Comparison of ENCODE assay signal across 8 cellular contexts in genomic region chr14:96090441-96091148, GRCh38. TPM values are rescaled to one million over a fixed set of nuclear protein-coding genes. Genes with fewer than 3 reads are reported as not detected.
DNase-seq lines count a peak whose midpoint lies in the region; ATAC-seq and TF ChIP-seq lines count a peak whose summit lies in the region.

No MANE protein-coding gene starts in this region.

- no peak overlapping the region for H3K4me3 Mint-ChIP-seq in CD14-positive monocyte

- no peak overlapping the region for H3K27ac Mint-ChIP-seq in CD14-positive monocyte

- ATAC-seq in GM19467 (IDR thresholded peaks at IDR 0.05; ENCODE audit: unreplicated experiment) (no peak), GM18511 (IDR thresholded peaks at IDR 0.05; ENCODE audit: unreplicated experiment) (no peak)

- TF ChIP-seq CTCF in CD14-positive monocyte (IDR thresholded peaks at IDR 0.05), result no peak

- in situ Hi-C loops in SK-MEL-5 (cut with HindIII; ENCODE audit: low pct_unique_long_range_greater_than_20kb, low sequenced_read_pairs), result no loop called here

- no peaks in the 10 kb centered on the region for H3K4me1 Mint-ChIP-seq in CD14-positive monocyte

- DNase-seq in NCI-H2081 (lab: John Stamatoyannopoulos, UW) (peak; percentile 55 to 75), NCI-H2081 treated with DMSO at 0.1 percent for 48 hours (lab: John Stamatoyannopoulos, UW) (no peak), SK-MEL-5 (ENCODE audit: low read depth, low spot score) (peak; percentile 37), hypothalamus (lab: John Stamatoyannopoulos, UW) (peak in 40 of 51 donors; percentile 8 to 81 (median 51)), ureter (ENCODE audit: low spot score) (peak; percentile 59), CD14-positive monocyte (ENCODE audit: low spot score) (no peak)

- no peaks in the 10 kb centered on the region for H3K36me3 Mint-ChIP-seq in CD14-positive monocyte

- H3K9me3 Mint-ChIP-seq in CD14-positive monocyte, result no peaks in the 10 kb centered on the region

- intact Hi-C loops in CD14-positive monocyte (cut with micrococcal nuclease), result no loop called here

- peaks cover 0 to 5% (median 1%) of the 10 kb centered on the region in 3 donors for H3K27me3 Mint-ChIP-seq in CD14-positive monocyte (ENCODE audit: low read depth in 3 of 3)

RNA-seq across cellular contexts. Expression of gene C14orf132, which starts 51.4 kb away (rescaled TPM):
- total RNA-seq in SK-MEL-5 (2014; rRNA removed; shearing (Covaris generic)), result 0.77 and 0.87 TPM in 2 replicates
- polyA plus RNA-seq in SK-MEL-5 (2015; cell fraction: cytosol; rRNA removed), result 0.98 and 2.6 TPM in 2 replicates
- polyA plus RNA-seq in SK-MEL-5 (2015; cell fraction: nucleus; rRNA removed), result 2.2 and 2.4 TPM in 2 replicates
- total RNA-seq in ureter, result 6.7 TPM
- not detected for polyA plus RNA-seq in CD14-positive monocyte

Comparison
In these comparisons a context has a peak if more than half of its experiments do, and no peak if none do; other contexts are left out.
1. DNase-seq: peak in NCI-H2081 (2 of 2), SK-MEL-5 (single experiment), hypothalamus (40 of 51) and ureter (single experiment); none in NCI-H2081 treated with DMSO at 0.1 percent for 48 hours (single experiment) and CD14-positive monocyte (single experiment).